24 cellular contexts compared by ENCODE assay signal in genomic region chr7:46626261-46627037, GRCh38.
DNase-seq lines count a peak whose midpoint lies in the region; ATAC-seq lines count a peak whose summit lies in the region.
"Had no signal": no experiment of that assay in that cellular context is flagged by ENCODE, and none has a peak within 500 bp of the region (broad histone marks: within the 10 kb centered on the region; RNA-seq: fewer than 3 reads in every experiment).

No MANE protein-coding gene starts in this region.

- no peaks in the 10 kb centered on the region for H3K36me3 ChIP-seq in NT2/D1 (ENCODE audit: insufficient read depth, insufficient read length, low read length)
- H3K36me3 ChIP-seq in mesenchymal stem cell (ENCODE audit: control insufficient read depth in 1 of 2, insufficient read depth in 2 of 2, low read depth in 1 of 2, low read length in 2 of 2), result no peaks in the 10 kb centered on the region
- H3K36me3 ChIP-seq: BLaER1 treated with 17β-estradiol and CSF1 and Interleukin-3, amounts not matched to agents 10 nM and 100 nM; gastroesophageal sphincter; neutrophil; sigmoid colon; thoracic aorta had no signal

- H2BK120ac ChIP-seq in mesenchymal stem cell (ENCODE audit: low read depth, low read length), result no peak overlapping the region

- H3K4me1 ChIP-seq in NT2/D1 (ENCODE audit: insufficient read depth, insufficient read length) (peaks cover 4% of the 10 kb centered on the region), mesenchymal stem cell (ENCODE audit: control insufficient read depth, insufficient read depth, low read depth, low read length) (peaks cover 4% of the 10 kb centered on the region)

- H3K27me3 ChIP-seq in NT2/D1 (ENCODE audit: insufficient read depth, insufficient read length), result no peaks in the 10 kb centered on the region
- no peaks in the 10 kb centered on the region for H3K27me3 ChIP-seq in mesenchymal stem cell (ENCODE audit: control insufficient read depth in 1 of 2, insufficient read depth in 1 of 2, low read length in 2 of 2)
- H3K27me3 ChIP-seq: BLaER1 treated with 17β-estradiol and CSF1 and Interleukin-3, amounts not matched to agents 10 nM and 100 nM; gastroesophageal sphincter; hepatocyte; neutrophil; sigmoid colon had no signal

- H3K23ac ChIP-seq in mesenchymal stem cell (ENCODE audit: low read length in 2 of 2), result no peak overlapping the region

- no peak overlapping the region for H2BK15ac ChIP-seq in mesenchymal stem cell (ENCODE audit: low read depth, poor library complexity, severe bottlenecking)

- no peak overlapping the region for H3K27ac ChIP-seq in mesenchymal stem cell (ENCODE audit: low read length, poor library complexity, severe bottlenecking)
- H3K27ac ChIP-seq: BLaER1 treated with 17β-estradiol and CSF1 and Interleukin-3, amounts not matched to agents 10 nM and 100 nM; gastroesophageal sphincter; neutrophil; sigmoid colon; thoracic aorta had no signal

- no peaks in the 10 kb centered on the region for H3K79me1 ChIP-seq in mesenchymal stem cell (replicated peaks; ENCODE audit: low read length, poor library complexity, severe bottlenecking)

- H3K14ac ChIP-seq in mesenchymal stem cell (ENCODE audit: low read length in 2 of 2), result no peak overlapping the region

- H4K8ac ChIP-seq in mesenchymal stem cell (ENCODE audit: low read length), result peak overlapping the region; percentile 82

- DNase-seq in ELF-1 (ENCODE audit: low read depth, low spot score) (peak; percentile 25), NCI-H1105 treated with DMSO at 0.1 percent for 48 hours (lab: John Stamatoyannopoulos, UW) (peak; percentile 14), NT2/D1 (ENCODE audit: low read depth, low spot score) (peak; percentile 23), mesenchymal stem cell (no peak), NCI-H2171 treated with DMSO at 0.1 percent for 48 hours (lab: John Stamatoyannopoulos, UW) (no peak), COLO829 (ENCODE audit: low spot score) (no peak)
- DNase-seq: activated CD4-positive, alpha-beta T cell treated with anti-CD3 and anti-CD28 coated beads for 48 hours; activated gamma-delta T cell treated with Interleukin-2 at 50 U/mL for 16 hours; activated T-cell treated with anti-CD3 and anti-CD28 coated beads, Interleukin-2, amount 50 U/mL, for 24 hours; GOT3; HFFc6; naive B cell; NCI-H1417; NCI-H2107; NCI-H446 treated with DMSO at 0.1 percent for 48 hours; OCI-M1; sigmoid colon had no signal

- H2AFZ ChIP-seq in mesenchymal stem cell (ENCODE audit: low read depth, low read length), result no peak overlapping the region
- H2AFZ ChIP-seq: hepatocyte had no signal

- peak overlapping the region; percentile 54 to 80 for H3K18ac ChIP-seq in mesenchymal stem cell (ENCODE audit: low read depth in 1 of 2, low read length in 2 of 2)

- no peak overlapping the region for H2AK5ac ChIP-seq in mesenchymal stem cell (ENCODE audit: low read length, severe bottlenecking)

- H3K4me2 ChIP-seq in mesenchymal stem cell (ENCODE audit: low read length, poor library complexity, severe bottlenecking), result no peak overlapping the region
- H3K4me2 ChIP-seq: BLaER1 treated with 17β-estradiol and CSF1 and Interleukin-3, amounts not matched to agents 10 nM and 100 nM; hepatocyte had no signal

- no peak for ATAC-seq in GM18861 (IDR thresholded peaks at IDR 0.05; ENCODE audit: unreplicated experiment)
- no peak for ATAC-seq in HG03521 (IDR thresholded peaks at IDR 0.05; ENCODE audit: unreplicated experiment)
- ATAC-seq: gastroesophageal sphincter had no signal

- peak overlapping the region; percentile 64 to 66 for H2BK12ac ChIP-seq in mesenchymal stem cell (ENCODE audit: low read length in 2 of 2)

- 96% methylated on average over 6 of the region's 8 CpGs for WGBS in mesenchymal stem cell

- no peak overlapping the region for H3K4ac ChIP-seq in mesenchymal stem cell (ENCODE audit: low read depth in 1 of 2, low read length in 2 of 2)

- H3K9ac ChIP-seq in NT2/D1 (ENCODE audit: insufficient read length, low read depth) (no peak overlapping the region), mesenchymal stem cell (ENCODE audit: low read length) (no peak overlapping the region)
- H3K9ac ChIP-seq: BLaER1 treated with 17β-estradiol and CSF1 and Interleukin-3, amounts not matched to agents 10 nM and 100 nM had no signal

- H4K91ac ChIP-seq in mesenchymal stem cell (ENCODE audit: low read length), result peak overlapping the region; percentile 68

- H3K4me3 ChIP-seq in NT2/D1 (ENCODE audit: insufficient read length, low read depth) (no peak overlapping the region), mesenchymal stem cell (ENCODE audit: insufficient read depth in 1 of 2, low read depth in 1 of 2, low read length in 2 of 2) (no peak overlapping the region)
- H3K4me3 ChIP-seq: BLaER1 treated with 17β-estradiol and CSF1 and Interleukin-3, amounts not matched to agents 10 nM and 100 nM; gastroesophageal sphincter; hepatocyte; sigmoid colon; thoracic aorta had no signal

- no peak overlapping the region for H2BK5ac ChIP-seq in mesenchymal stem cell (ENCODE audit: low read depth, low read length, poor library complexity, severe bottlenecking)

- H3K9me3 ChIP-seq in NT2/D1 (ENCODE audit: insufficient read depth, low read length) (no peaks in the 10 kb centered on the region), mesenchymal stem cell (ENCODE audit: control insufficient read depth, low read length) (no peaks in the 10 kb centered on the region)
- H3K9me3 ChIP-seq: BLaER1 treated with 17β-estradiol and CSF1 and Interleukin-3, amounts not matched to agents 10 nM and 100 nM; gastroesophageal sphincter; neutrophil; sigmoid colon; thoracic aorta had no signal

Comparison
In these comparisons a context has a peak if more than half of its experiments do, and no peak if none do; other contexts are left out.
1. DNase-seq: peak in ELF-1 (single experiment), NCI-H1105 treated with DMSO at 0.1 percent for 48 hours (single experiment) and NT2/D1 (single experiment); none in mesenchymal stem cell (single experiment), NCI-H2171 treated with DMSO at 0.1 percent for 48 hours (single experiment) and COLO829 (single experiment).